In the genomic region with DNA sequence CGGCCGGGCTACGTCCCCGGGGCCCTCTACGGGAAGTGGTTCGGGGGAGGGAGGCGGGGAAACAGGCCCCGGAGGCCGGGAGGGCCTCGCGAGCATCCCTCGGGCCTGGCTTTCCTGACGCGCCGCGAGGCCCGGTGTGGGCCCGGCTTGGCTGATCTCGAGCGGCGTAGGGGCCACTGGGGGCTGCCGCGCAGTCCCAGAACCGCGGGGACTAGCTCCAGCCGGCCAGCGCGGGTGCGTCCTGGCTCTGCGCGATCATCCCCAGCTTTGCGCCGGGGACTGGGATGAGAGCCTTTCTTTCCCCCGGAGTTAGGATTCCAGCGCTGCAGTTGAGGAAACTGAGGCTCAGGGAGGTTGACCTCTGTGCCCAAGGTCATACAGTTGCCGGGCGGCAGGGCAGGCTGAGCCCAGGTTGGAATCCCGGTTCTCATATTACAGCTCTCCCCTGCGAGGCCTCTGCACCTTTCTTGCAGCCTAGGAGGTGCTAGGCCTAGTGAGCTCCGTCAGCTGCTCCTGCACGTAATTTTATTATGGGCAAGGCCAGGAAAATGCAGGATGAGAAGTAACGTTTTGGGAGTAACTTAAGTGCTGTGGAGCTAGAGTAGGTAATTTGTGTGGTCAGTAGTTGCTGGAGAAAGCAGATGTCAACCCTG, we compare ENCODE assay signal across 8 cellular contexts. TPM values are rescaled to one million over a fixed set of nuclear protein-coding genes. Genes with fewer than 3 reads are reported as not detected.
DNase-seq lines count a peak whose midpoint lies in the region; ATAC-seq and TF ChIP-seq lines count a peak whose summit lies in the region.

No MANE protein-coding gene starts in this region.

- peak; percentile 25 for ATAC-seq in central memory CD8-positive, alpha-beta T cell (replicated peaks; ENCODE audit: extremely low read depth, poor library complexity, severe bottlenecking)
- ATAC-seq in right lobe of liver: peak; percentile 5 to 38 (median 30)

- peak overlapping the region; percentile 79 for H3K9ac ChIP-seq in OCI-LY3 (ENCODE audit: low read length)

- H3K79me2 ChIP-seq in OCI-LY3 (ENCODE audit: low read length): peaks cover 45% of the 10 kb centered on the region

- WGBS in right lobe of liver (ENCODE audit: insufficient coverage, low coverage, low lambda C conversion rate, missing lambda C conversion rate): 0% methylated on average over 2 of the region's 42 CpGs
- 0% methylated on average over 8 of the region's 42 CpGs for WGBS in suprapubic skin

- H3K27ac ChIP-seq in OCI-LY3 (ENCODE audit: low read length): 0 out of 2 replicates have a peak overlapping the region, but pooled peaks have one; percentile 7
- H3K27ac ChIP-seq in right lobe of liver: peak overlapping the region; percentile 63 to 83 (median 77)
- peak overlapping the region; percentile 89 for H3K27ac ChIP-seq in suprapubic skin

- POLR2A ChIA-PET in HEK293T (lab: Yijun Ruan, JAX): interaction anchor here (0.9 to 1.8 kb wide), 2 partner anchors 9 to 25 kb away, joined by 3 to 5 read pairs; no protein-coding TSS in a partner anchor
- POLR2A ChIA-PET in GM10248 (lab: Yijun Ruan, JAX): interaction anchor here (0.6 kb wide), 3 partner anchors 16 to 59 kb away, joined by 3 read pairs; no protein-coding TSS in a partner anchor

- intact Hi-C loops in right lobe of liver (cut with DNase I): no loop called here

- H3K27ac Mint-ChIP-seq in central memory CD8-positive, alpha-beta T cell (ENCODE audit: low read depth): peak overlapping the region; percentile 92

- peaks cover 67% of the 10 kb centered on the region for H3K4me1 ChIP-seq in OCI-LY3 (ENCODE audit: low read length)
- peaks cover 0 to 42% (median 16%) of the 10 kb centered on the region in 4 donors for H3K4me1 ChIP-seq in right lobe of liver
- peaks cover 80% of the 10 kb centered on the region for H3K4me1 ChIP-seq in suprapubic skin

- 0 out of 2 replicates have a peak overlapping the region, but pooled peaks have one; percentile 33 for H2AFZ ChIP-seq in OCI-LY3 (ENCODE audit: low read depth, low read length)

- no peaks in the 10 kb centered on the region for H3K36me3 ChIP-seq in OCI-LY3 (replicated peaks; ENCODE audit: low read depth, low read length)
- no peaks in the 10 kb centered on the region for H3K36me3 ChIP-seq in right lobe of liver
- no peaks in the 10 kb centered on the region for H3K36me3 ChIP-seq in suprapubic skin

- H3K9me3 ChIP-seq in OCI-LY3 (ENCODE audit: insufficient read depth, low read length): no peaks in the 10 kb centered on the region
- H3K9me3 ChIP-seq in right lobe of liver: no peaks in the 10 kb centered on the region
- no peaks in the 10 kb centered on the region for H3K9me3 ChIP-seq in suprapubic skin

- DNase-seq in COLO668 (lab: John Stamatoyannopoulos, UW; ENCODE audit: unreplicated experiment): peak; percentile 60
- DNase-seq in HEK293T (ENCODE audit: extremely low spot score): no peak
- no peak for DNase-seq in central memory CD8-positive, alpha-beta T cell (ENCODE audit: low spot score in 2 of 2)
- DNase-seq in right lobe of liver: peak in 1 of 3 donors; percentile 28
- no peak for DNase-seq in suprapubic skin (ENCODE audit: low spot score in 2 of 2)
- DNase-seq in CD1c-positive myeloid dendritic cell (ENCODE audit: extremely low spot score): no peak
- DNase-seq in GM10248 (ENCODE audit: extremely low spot score): no peak

- TF ChIP-seq CTCF in OCI-LY3 (IDR thresholded peaks at IDR 0.05; ENCODE audit: low read depth, low read length) (no peak), right lobe of liver (IDR thresholded peaks at IDR 0.05) (no peak), suprapubic skin (IDR thresholded peaks at IDR 0.05) (no peak), GM10248 (IDR thresholded peaks at IDR 0.05; ENCODE audit: control extremely low read depth, extremely low read depth, low read depth, missing control alignments) (no peak)

- H3K36me3 Mint-ChIP-seq in central memory CD8-positive, alpha-beta T cell (ENCODE audit: insufficient read depth): peaks cover 14% of the 10 kb centered on the region

- H3K27me3 ChIP-seq in OCI-LY3 (ENCODE audit: low read depth, low read length) (peaks cover 3% of the 10 kb centered on the region; the same call in 1 of the 2 replicates), right lobe of liver (no peaks in the 10 kb centered on the region), suprapubic skin (no peaks in the 10 kb centered on the region)

- CTCF ChIA-PET in HEK293T (lab: Yijun Ruan, JAX) (interaction anchor here (0.5 to 1.9 kb wide), 4 partner anchors 8 to 593 kb away, joined by 3 to 5 read pairs (median 4); no protein-coding TSS in a partner anchor), GM10248 (lab: Yijun Ruan, JAX) (interaction anchor here (0.7 to 18.6 kb wide), 6 partner anchors 9 to 59 kb away, joined by 3 to 207 read pairs (median 3); no protein-coding TSS in a partner anchor)

- H3K4me1 Mint-ChIP-seq in central memory CD8-positive, alpha-beta T cell: peaks cover 69% of the 10 kb centered on the region

- H3K9me3 Mint-ChIP-seq in central memory CD8-positive, alpha-beta T cell: no peaks in the 10 kb centered on the region

- H3K4me3 Mint-ChIP-seq in central memory CD8-positive, alpha-beta T cell: peak overlapping the region; percentile 82

- no peak for TF ChIP-seq EP300 in suprapubic skin (IDR thresholded peaks at IDR 0.05)

- peaks cover 24% of the 10 kb centered on the region for H4K20me1 ChIP-seq in OCI-LY3 (ENCODE audit: insufficient read depth, low read length)

- H3K4me3 ChIP-seq in OCI-LY3 (ENCODE audit: low read length) (peak overlapping the region; percentile 90), right lobe of liver (peak overlapping the region; percentile 87 to 98 (median 93)), suprapubic skin (peak overlapping the region; percentile 84)

- peak overlapping the region; percentile 91 for H3K4me2 ChIP-seq in OCI-LY3 (ENCODE audit: low read length)

- TF ChIP-seq POLR2A in right lobe of liver (IDR thresholded peaks at IDR 0.05): peak; percentile 7
- no peak for TF ChIP-seq POLR2A in suprapubic skin (IDR thresholded peaks at IDR 0.05)

- no peaks in the 10 kb centered on the region for H3K27me3 Mint-ChIP-seq in central memory CD8-positive, alpha-beta T cell

TF ChIP-seq in HEK293T, 16 proteins besides CTCF, POLR2A, EP300 and RAD21:
- TF ChIP-seq, protein P1, sequence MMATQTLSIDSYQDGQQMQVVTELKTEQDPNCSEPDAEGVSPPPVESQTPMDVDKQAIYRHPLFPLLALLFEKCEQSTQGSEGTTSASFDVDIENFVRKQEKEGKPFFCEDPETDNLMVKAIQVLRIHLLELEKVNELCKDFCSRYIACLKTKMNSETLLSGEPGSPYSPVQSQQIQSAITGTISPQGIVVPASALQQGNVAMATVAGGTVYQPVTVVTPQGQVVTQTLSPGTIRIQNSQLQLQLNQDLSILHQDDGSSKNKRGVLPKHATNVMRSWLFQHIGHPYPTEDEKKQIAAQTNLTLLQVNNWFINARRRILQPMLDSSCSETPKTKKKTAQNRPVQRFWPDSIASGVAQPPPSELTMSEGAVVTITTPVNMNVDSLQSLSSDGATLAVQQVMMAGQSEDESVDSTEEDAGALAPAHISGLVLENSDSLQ (IDR thresholded peaks at IDR 0.05): no peak
- 0 out of 2 replicates have a peak, but pooled peaks have one; percentile 27 for TF ChIP-seq L3MBTL2 (conservative IDR thresholded peaks at IDR 0.05)

RNA-seq across cellular contexts. Expression of gene LPIN1, which starts 0.5 kb away (rescaled TPM):
- total RNA-seq in right lobe of liver (10 to 100 TPM; 17.3 to 58.7 (median 29.1) TPM), suprapubic skin (10 to 100 TPM; 25.9 to 71.9 (median 52.5) TPM)

Comparison
In these comparisons a context has a peak if more than half of its experiments do, and no peak if none do; other contexts are left out.
1. H3K27ac ChIP-seq: peak in every context shown above with its lines; median percentile 89 in suprapubic skin; 77 in right lobe of liver; 7 in OCI-LY3.